Comparison of ENCODE assay signal across 20 cellular contexts in the genomic region with DNA sequence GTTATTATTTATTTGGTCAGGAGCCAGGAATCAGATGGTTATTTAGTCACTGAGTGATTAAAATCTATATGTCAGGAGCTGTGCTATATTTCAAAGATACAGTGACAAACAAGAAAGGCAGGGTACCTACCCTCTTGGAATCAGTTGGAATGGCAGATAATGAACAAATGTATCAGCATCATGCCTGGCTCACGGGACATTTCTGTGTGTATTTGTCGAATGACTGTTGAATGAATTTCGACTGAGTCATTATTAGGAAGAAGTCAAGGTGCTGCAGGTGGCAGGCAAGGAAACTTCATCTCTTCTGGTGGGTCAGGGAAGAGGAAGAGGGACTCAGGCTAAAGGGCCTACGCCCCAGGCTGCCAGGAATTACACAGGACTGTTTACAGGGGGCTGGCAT. TPM values are rescaled to one million over a fixed set of nuclear protein-coding genes. Genes with fewer than 3 reads are reported as not detected.
A peak's percentile ranks its signal among the peaks of the same experiment; 100 is the strongest.
DNase-seq lines count a peak whose midpoint lies in the region; ATAC-seq, FAIRE-seq and TF ChIP-seq lines count a peak whose summit lies in the region.
"Had no signal": no experiment of that assay in that cellular context is flagged by ENCODE, and none has a peak within 500 bp of the region (broad histone marks: within the 10 kb centered on the region; RNA-seq: fewer than 3 reads in every experiment).

No MANE protein-coding gene starts in this region.

- H3K4me1 ChIP-seq in A549 (peaks cover 32% of the 10 kb centered on the region), esophagus squamous epithelium (peaks cover 3 to 74% (median 54%) of the 10 kb centered on the region in 3 donors), sigmoid colon (peaks cover 0 to 87% (median 70%) of the 10 kb centered on the region in 4 donors)

- no peaks in the 10 kb centered on the region for H3K36me3 Mint-ChIP-seq in MCF 10A (ENCODE audit: insufficient read depth, unreplicated experiment)
- H3K36me3 Mint-ChIP-seq: stimulated activated effector memory CD8-positive, alpha-beta T cell treated with anti-CD3 and anti-CD28 coated beads, Interleukin-12 subunit alpha, Interleukin-12 subunit beta, amount 100 ng/mL, for 72 hours had no signal

- no peaks in the 10 kb centered on the region for H3K27me3 Mint-ChIP-seq in MCF 10A (ENCODE audit: insufficient read depth, unreplicated experiment)
- H3K27me3 Mint-ChIP-seq: activated CD8-positive, alpha-beta T cell treated with anti-CD3 and anti-CD28 coated beads for 36 hours had no signal

- H3K36me3 ChIP-seq in esophagus squamous epithelium (peaks cover 0 to 9% (median 0%) of the 10 kb centered on the region in 3 donors), sigmoid colon (peaks cover 0 to 15% (median 10%) of the 10 kb centered on the region in 4 donors)

- CTCF ChIA-PET in A549 (lab: Yijun Ruan, JAX), result interaction anchor here (3.3 kb wide), 1 partner anchor 14 kb away, joined by 20 read pairs; no protein-coding TSS in a partner anchor
- CTCF ChIA-PET in MCF 10A (lab: Yijun Ruan, JAX), result interaction anchor here (0.7 kb wide), 1 partner anchor 9 kb away, joined by 3 read pairs; no protein-coding TSS in a partner anchor

- intact Hi-C loops in esophagus squamous epithelium (cut with DNase I), result no loop called here
- intact Hi-C loops in sigmoid colon (cut with DNase I), result no loop called here
- intact Hi-C loops in MCF 10A (cut with micrococcal nuclease), result no loop called here

- no peak overlapping the region for H3K4me3 Mint-ChIP-seq in MCF 10A (ENCODE audit: unreplicated experiment)
- H3K4me3 Mint-ChIP-seq: activated CD8-positive, alpha-beta T cell treated with anti-CD3 and anti-CD28 coated beads for 36 hours; activated T-helper 1 cell treated with anti-CD3 and anti-CD28 coated beads, Interleukin-12 subunit alpha, Interleukin-12 subunit beta, Interleukin-2, Interleukin-4 antibody, amounts not matched to agents 30 ng/mL and 10 ng/mL and 1 ng/mL, durations not matched to agents 14 hours and 24 hours and 36 hours; stimulated activated effector memory CD8-positive, alpha-beta T cell treated with anti-CD3 and anti-CD28 coated beads, Interleukin-12 subunit alpha, Interleukin-12 subunit beta, amount 100 ng/mL, for 72 hours had no signal

- POLR2A ChIA-PET in A549 (lab: Yijun Ruan, JAX), result no interaction called here
- POLR2A ChIA-PET in MCF 10A (lab: Yijun Ruan, JAX), result interaction anchor here (1.2 kb wide), 1 partner anchor 23 kb away, joined by 3 read pairs; no protein-coding TSS in a partner anchor

- no peak for TF ChIP-seq RAD21 in A549 (conservative IDR thresholded peaks at IDR 0.05 in 1 of 2, IDR thresholded peaks at IDR 0.05 in 1 of 2)

- H3K27ac ChIP-seq in A549, result peak overlapping the region in 1 of 2 experiments; percentile 34; a peak in 1 of 6 replicates
- peak overlapping the region in 3 of 4 donors; percentile 87 to 94 (median 90) for H3K27ac ChIP-seq in esophagus squamous epithelium
- peak overlapping the region; percentile 1 to 95 (median 92) for H3K27ac ChIP-seq in sigmoid colon
- H3K27ac ChIP-seq: VCaP had no signal

- DNase-seq in A549 (ENCODE audit: low read depth in 1 of 2, low spot score in 1 of 2), result peak; percentile 28 to 33
- peak; percentile 16 for DNase-seq in NCI-H226
- DNase-seq in esophagus squamous epithelium (lab: John Stamatoyannopoulos, UW), result no peak
- no peak for DNase-seq in sigmoid colon
- no peak for DNase-seq in NCI-H510A treated with DMSO at 0.1 percent for 48 hours (lab: John Stamatoyannopoulos, UW)
- DNase-seq in activated effector memory CD4-positive, alpha-beta T cell treated with anti-CD3 and anti-CD28 coated beads, Interleukin-2, amount 50 U/mL, for 16 hours, result no peak
- DNase-seq in AG08396 (ENCODE audit: low spot score), result no peak
- DNase-seq in MCF 10A (ENCODE audit: unreplicated experiment), result no peak
- DNase-seq: activated CD8-positive, alpha-beta T cell treated with anti-CD3 and anti-CD28 coated beads for 36 hours; central memory CD4-positive, alpha-beta T cell; effector memory CD4-positive, alpha-beta T cell; HCEC 1CT; NCI-H146; SHP77; T-helper 1 cell had no signal

- H3K4me1 Mint-ChIP-seq in MCF 10A (ENCODE audit: insufficient read depth, unreplicated experiment), result no peaks in the 10 kb centered on the region

- TF ChIP-seq CTCF in A549 (IDR thresholded peaks at IDR 0.05), result no peak
- no peak for TF ChIP-seq CTCF in esophagus squamous epithelium (IDR thresholded peaks at IDR 0.05)
- no peak for TF ChIP-seq CTCF in sigmoid colon (IDR thresholded peaks at IDR 0.05)
- TF ChIP-seq CTCF in MCF 10A (IDR thresholded peaks at IDR 0.05; ENCODE audit: unreplicated experiment), result no peak

- H3K27me3 ChIP-seq in esophagus squamous epithelium, result no peaks in the 10 kb centered on the region
- H3K27me3 ChIP-seq in sigmoid colon, result no peaks in the 10 kb centered on the region

- no TSS peak for BruUV-seq in MCF 10A (replicated peaks; lab: Mats Ljungman, UMichigan)

- ATAC-seq in A549, result peak in 1 of 2 experiments; percentile 22; a peak in 3 of 6 replicates
- ATAC-seq: activated CD8-positive, alpha-beta T cell treated with anti-CD3 and anti-CD28 coated beads for 36 hours; stimulated activated effector memory CD8-positive, alpha-beta T cell treated with anti-CD3 and anti-CD28 coated beads, Interleukin-12 subunit alpha, Interleukin-12 subunit beta, amount 100 ng/mL, for 72 hours had no signal

- H3K27ac Mint-ChIP-seq in MCF 10A (ENCODE audit: low read depth, unreplicated experiment), result no peak overlapping the region
- H3K27ac Mint-ChIP-seq: activated CD8-positive, alpha-beta T cell treated with anti-CD3 and anti-CD28 coated beads for 36 hours; activated T-helper 1 cell treated with anti-CD3 and anti-CD28 coated beads, Interleukin-12 subunit alpha, Interleukin-12 subunit beta, Interleukin-2, Interleukin-4 antibody, amounts not matched to agents 30 ng/mL and 10 ng/mL and 1 ng/mL, durations not matched to agents 14 hours and 24 hours and 36 hours; stimulated activated effector memory CD8-positive, alpha-beta T cell treated with anti-CD3 and anti-CD28 coated beads, Interleukin-12 subunit alpha, Interleukin-12 subunit beta, amount 100 ng/mL, for 72 hours had no signal

- no peak for FAIRE-seq in A549 (lab: Jason Lieb, UNC)
- FAIRE-seq: GM19239 had no signal

- TF ChIP-seq EP300 in A549 (IDR thresholded peaks at IDR 0.05) (no peak), sigmoid colon (IDR thresholded peaks at IDR 0.05) (no peak)

- H3K9me3 Mint-ChIP-seq in MCF 10A (ENCODE audit: unreplicated experiment), result no peaks in the 10 kb centered on the region
- H3K9me3 Mint-ChIP-seq: activated CD8-positive, alpha-beta T cell treated with anti-CD3 and anti-CD28 coated beads for 36 hours; activated T-helper 1 cell treated with anti-CD3 and anti-CD28 coated beads, Interleukin-12 subunit alpha, Interleukin-12 subunit beta, Interleukin-2, Interleukin-4 antibody, amounts not matched to agents 30 ng/mL and 10 ng/mL and 1 ng/mL, durations not matched to agents 14 hours and 24 hours and 36 hours; stimulated activated effector memory CD8-positive, alpha-beta T cell treated with anti-CD3 and anti-CD28 coated beads, Interleukin-12 subunit alpha, Interleukin-12 subunit beta, amount 100 ng/mL, for 72 hours had no signal

- H3K4me3 ChIP-seq in A549 (no peak overlapping the region), esophagus squamous epithelium (no peak overlapping the region), sigmoid colon (no peak overlapping the region)

- H3K9me3 ChIP-seq in A549 (no peaks in the 10 kb centered on the region), esophagus squamous epithelium (no peaks in the 10 kb centered on the region), sigmoid colon (no peaks in the 10 kb centered on the region)

- 25% methylated on average over 4 of the region's 4 CpGs for WGBS in A549 (ENCODE audit: missing lambda C conversion rate)
- whole genome bisulfite sequencing in esophagus squamous epithelium, 2 donors, result 68 to 71% methylated on average over 4 of the region's 4 CpGs
- WGBS in sigmoid colon, 2 donors, result 90 to 91% methylated on average over 4 of the region's 4 CpGs

- no peak for TF ChIP-seq POLR2A in A549 (IDR thresholded peaks at IDR 0.05; ENCODE audit: low read length)
- TF ChIP-seq POLR2A in esophagus squamous epithelium (IDR thresholded peaks at IDR 0.05), result no peak
- no peak for TF ChIP-seq POLR2A in sigmoid colon (IDR thresholded peaks at IDR 0.05)

- peak overlapping the region; percentile 49; the same call in 2 of the 3 replicates for H3K4me2 ChIP-seq in A549

TF ChIP-seq in A549, 52 proteins besides CTCF, POLR2A, EP300 and RAD21:
- TF ChIP-seq, protein P1, sequence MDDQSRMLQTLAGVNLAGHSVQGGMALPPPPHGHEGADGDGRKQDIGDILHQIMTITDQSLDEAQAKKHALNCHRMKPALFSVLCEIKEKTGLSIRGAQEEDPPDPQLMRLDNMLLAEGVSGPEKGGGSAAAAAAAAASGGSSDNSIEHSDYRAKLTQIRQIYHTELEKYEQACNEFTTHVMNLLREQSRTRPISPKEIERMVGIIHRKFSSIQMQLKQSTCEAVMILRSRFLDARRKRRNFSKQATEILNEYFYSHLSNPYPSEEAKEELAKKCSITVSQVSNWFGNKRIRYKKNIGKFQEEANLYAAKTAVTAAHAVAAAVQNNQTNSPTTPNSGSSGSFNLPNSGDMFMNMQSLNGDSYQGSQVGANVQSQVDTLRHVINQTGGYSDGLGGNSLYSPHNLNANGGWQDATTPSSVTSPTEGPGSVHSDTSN (IDR thresholded peaks at IDR 0.05), result no peak
- no peak for TF ChIP-seq FOSL2 (IDR thresholded peaks at IDR 0.05)
- TF ChIP-seq FOSL2 (CRISPR knock-in tag; IDR thresholded peaks at IDR 0.05), result peak; percentile 62

RNA-seq across cellular contexts. Expression of a gene that starts 13.6 kb away (rescaled TPM):
- polyA plus RNA-seq in A549 (2011; rRNA removed) (27.0 and 31.1 TPM in 2 replicates), A549 (2017; fragmentation: RNase III; extraction: RNeasy Plus Mini Kit Qiagen cat#74134 plus additional on column Dnase treatment) (22.6 to 24.1 TPM (median 24.0 TPM) in 3 replicates), sigmoid colon (10 to 100 TPM; 43.9 to 78.4 (median 75.7) TPM)
- polyA plus RNA-seq in A549 (2012; cell fraction: cytosol; rRNA removed), result 34.3 and 35.9 TPM in 2 replicates
- 16.3 and 17.5 TPM in 2 replicates for polyA plus RNA-seq in A549 (2012; cell fraction: nucleus; rRNA removed)
- polyA minus RNA-seq in A549 (2011; rRNA and poly(A)+ RNA removed), result 17.5 and 21.1 TPM in 2 replicates
- total RNA-seq in esophagus squamous epithelium (10 to 100 TPM; 11.0 to 80.1 (median 19.4) TPM), sigmoid colon (100 to 1,000 TPM; 348 to 511 (median 395) TPM), MCF 10A (2022) (19.2 and 24.8 TPM in 2 replicates)

RNA-seq across cellular contexts. Expression of a gene that starts 55.5 kb away (rescaled TPM):
- polyA plus RNA-seq in A549 (2011; rRNA removed) (46.7 and 48.1 TPM in 2 replicates), A549 (2017; fragmentation: RNase III; extraction: RNeasy Plus Mini Kit Qiagen cat#74134 plus additional on column Dnase treatment) (34.5 to 37.5 TPM (median 36.9 TPM) in 3 replicates), sigmoid colon (10 to 100 TPM in 1 of 3 donors, 1 to 10 TPM in 2; 2.5 to 13.8 (median 4.8) TPM)
- 72.5 and 87.8 TPM in 2 replicates for polyA plus RNA-seq in A549 (2012; cell fraction: cytosol; rRNA removed)
- 107 and 110 TPM in 2 replicates for polyA plus RNA-seq in A549 (2012; cell fraction: nucleus; rRNA removed)
- 41.1 and 43.0 TPM in 2 replicates for polyA minus RNA-seq in A549 (2011; rRNA and poly(A)+ RNA removed)
- total RNA-seq in esophagus squamous epithelium (10 to 100 TPM in 2 of 4 donors, 1 to 10 TPM in 2; 3.8 to 31.7 (median 15.7) TPM), sigmoid colon (10 to 100 TPM in 3 of 4 donors, 1 to 10 TPM in 1; 4.3 to 17.1 (median 11.7) TPM), MCF 10A (2022) (5.1 and 6.0 TPM in 2 replicates)
- total RNA-seq: HT-29 had no signal

Comparison
In these comparisons a context has a peak if more than half of its experiments do, and no peak if none do; other contexts are left out.
1. DNase-seq: peak in A549 (2 of 2) and NCI-H226 (single experiment); none in esophagus squamous epithelium (single experiment), sigmoid colon (single experiment), NCI-H510A treated with DMSO at 0.1 percent for 48 hours (single experiment), activated effector memory CD4-positive, alpha-beta T cell treated with anti-CD3 and anti-CD28 coated beads, Interleukin-2, amount 50 U/mL, for 16 hours (single experiment), AG08396 (single experiment) and MCF 10A (single experiment).
2. RNA of a gene that starts 13.6 kb away (total RNA-seq): 348 to 511 TPM in sigmoid colon; 11.0 to 80.1 TPM in esophagus squamous epithelium and 19.2 to 24.8 TPM in MCF 10A; every median in the first group is over 4 times any median in the second.